In genomic region chr7:50409856-50410468, GRCh38 we compare ENCODE assay signal across 9 cellular contexts. TPM values are rescaled to one million over a fixed set of nuclear protein-coding genes. Genes with fewer than 3 reads are reported as not detected.
DNase-seq lines count a peak whose midpoint lies in the region; ATAC-seq and TF ChIP-seq lines count a peak whose summit lies in the region.
"Had no signal": no experiment of that assay in that cellular context is flagged by ENCODE, and none has a peak within 500 bp of the region (broad histone marks: within the 10 kb centered on the region; RNA-seq: fewer than 3 reads in every experiment).

No MANE protein-coding gene starts in this region.

- H3K36me3 ChIP-seq in SU-DHL-6 (ENCODE audit: low read length) (no peaks in the 10 kb centered on the region), left ventricle myocardium inferior (no peaks in the 10 kb centered on the region), thyroid gland (no peaks in the 10 kb centered on the region)

- TF ChIP-seq CTCF in CD14-positive monocyte (IDR thresholded peaks at IDR 0.05) (no peak), SU-DHL-6 (IDR thresholded peaks at IDR 0.05; ENCODE audit: insufficient read depth, low read length, poor library complexity, severe bottlenecking) (no peak), left ventricle myocardium inferior (IDR thresholded peaks at IDR 0.05; ENCODE audit: borderline replicate concordance) (no peak), thyroid gland (IDR thresholded peaks at IDR 0.05) (no peak)

- H3K4me3 ChIP-seq in SU-DHL-6 (ENCODE audit: insufficient read depth, low read length, poor library complexity, severe bottlenecking) (no peak overlapping the region), left ventricle myocardium inferior (no peak overlapping the region), thyroid gland (replicated peaks in 1 of 3) (no peak overlapping the region)

- H3K4me3 Mint-ChIP-seq in CD14-positive monocyte, result peak overlapping the region; percentile 63 to 88
- H3K4me3 Mint-ChIP-seq: brain had no signal

- no peaks in the 10 kb centered on the region for H3K79me2 ChIP-seq in SU-DHL-6 (ENCODE audit: insufficient read depth, low read length)

- H3K4me2 ChIP-seq in SU-DHL-6 (ENCODE audit: low read depth, low read length, poor library complexity, severe bottlenecking), result peak overlapping the region; percentile 19

- peak overlapping the region; percentile 6; the same call in 1 of the 2 replicates for H3K9ac ChIP-seq in SU-DHL-6 (ENCODE audit: low read length)

- H3K9me2 ChIP-seq in SU-DHL-6 (replicated peaks; ENCODE audit: insufficient read depth, low read length), result no peaks in the 10 kb centered on the region

- H3K27ac ChIP-seq in SU-DHL-6 (ENCODE audit: low read depth, low read length) (no peak overlapping the region), left ventricle myocardium inferior (replicated peaks) (no peak overlapping the region), thyroid gland (no peak overlapping the region)

- peaks cover 99% of the 10 kb centered on the region for H3K4me1 Mint-ChIP-seq in CD14-positive monocyte
- H3K4me1 Mint-ChIP-seq: brain had no signal

- no peaks in the 10 kb centered on the region for H3K9me3 Mint-ChIP-seq in CD14-positive monocyte
- H3K9me3 Mint-ChIP-seq: brain had no signal

- DNase-seq in CD14-positive monocyte (ENCODE audit: low spot score) (peak; percentile 70), cerebellar cortex (ENCODE audit: low spot score) (no peak), left ventricle myocardium inferior (no peak), midbrain (lab: John Stamatoyannopoulos, UW) (no peak), thyroid gland (no peak)

- peaks cover 0 to 2% (median 0%) of the 10 kb centered on the region in 3 donors for H3K27me3 Mint-ChIP-seq in CD14-positive monocyte (ENCODE audit: low read depth in 3 of 3)

- no peaks in the 10 kb centered on the region for H3K27me3 ChIP-seq in SU-DHL-6 (ENCODE audit: low read length)
- peaks cover 56% of the 10 kb centered on the region for H3K27me3 ChIP-seq in left ventricle myocardium inferior (ENCODE audit: low read depth)
- no peaks in the 10 kb centered on the region for H3K27me3 ChIP-seq in thyroid gland

- no peaks in the 10 kb centered on the region for H4K20me1 ChIP-seq in SU-DHL-6 (ENCODE audit: low read depth, low read length)

- no peaks in the 10 kb centered on the region for H3K9me3 ChIP-seq in SU-DHL-6 (ENCODE audit: insufficient read depth, low read length)
- H3K9me3 ChIP-seq in left ventricle myocardium inferior (replicated peaks), result no peaks in the 10 kb centered on the region
- no peaks in the 10 kb centered on the region for H3K9me3 ChIP-seq in thyroid gland

- WGBS in thyroid gland, 2 donors, result 86% methylated on average over 15 of the region's 15 CpGs

- peak overlapping the region; percentile 7 for H2AFZ ChIP-seq in SU-DHL-6 (ENCODE audit: low read depth, low read length, severe bottlenecking)

- H3F3A ChIP-seq in SU-DHL-6 (ENCODE audit: insufficient read depth), result peaks cover 14% of the 10 kb centered on the region

- H3K27ac Mint-ChIP-seq in CD14-positive monocyte, result peak overlapping the region; percentile 88 to 97 (median 92)
- H3K27ac Mint-ChIP-seq: brain had no signal

- H3K4me1 ChIP-seq in left ventricle myocardium inferior, result no peaks in the 10 kb centered on the region
- H3K4me1 ChIP-seq in thyroid gland, result no peaks in the 10 kb centered on the region

- peaks cover 12 to 15% of the 10 kb centered on the region in 2 donors for H3K36me3 Mint-ChIP-seq in CD14-positive monocyte
- H3K36me3 Mint-ChIP-seq: brain had no signal

- no peak for TF ChIP-seq POLR2A in thyroid gland (IDR thresholded peaks at IDR 0.05)

- peak; percentile 43 for ATAC-seq in GM19023 (IDR thresholded peaks at IDR 0.05; ENCODE audit: unreplicated experiment)
- ATAC-seq in HG03060 (IDR thresholded peaks at IDR 0.05; ENCODE audit: low read depth, unreplicated experiment), result peak; percentile 51

- intact Hi-C loops in CD14-positive monocyte (cut with micrococcal nuclease) (loop anchor here in 1 of 2 donors (10.0 kb wide), 1 partner anchor 105 kb away; the partner anchor contains the start of gene IKZF1), left ventricle myocardium inferior (cut with micrococcal nuclease) (no loop called here), thyroid gland (cut with DNase I) (no loop called here)

RNA-seq across cellular contexts. Expression of gene FIGNL1, which starts 40.2 kb away (rescaled TPM):
- 1 to 10 TPM in 1 of 2 donors, under 1 TPM in 1; 0.55 to 2.4 TPM for polyA plus RNA-seq in CD14-positive monocyte
- total RNA-seq in left ventricle myocardium inferior (4.1 TPM), thyroid gland (10 to 100 TPM in 2 of 4 donors, 1 to 10 TPM in 2; 5.1 to 15.9 (median 9.5) TPM)
